Comparison of ENCODE assay signal across 8 cellular contexts in the genomic region with DNA sequence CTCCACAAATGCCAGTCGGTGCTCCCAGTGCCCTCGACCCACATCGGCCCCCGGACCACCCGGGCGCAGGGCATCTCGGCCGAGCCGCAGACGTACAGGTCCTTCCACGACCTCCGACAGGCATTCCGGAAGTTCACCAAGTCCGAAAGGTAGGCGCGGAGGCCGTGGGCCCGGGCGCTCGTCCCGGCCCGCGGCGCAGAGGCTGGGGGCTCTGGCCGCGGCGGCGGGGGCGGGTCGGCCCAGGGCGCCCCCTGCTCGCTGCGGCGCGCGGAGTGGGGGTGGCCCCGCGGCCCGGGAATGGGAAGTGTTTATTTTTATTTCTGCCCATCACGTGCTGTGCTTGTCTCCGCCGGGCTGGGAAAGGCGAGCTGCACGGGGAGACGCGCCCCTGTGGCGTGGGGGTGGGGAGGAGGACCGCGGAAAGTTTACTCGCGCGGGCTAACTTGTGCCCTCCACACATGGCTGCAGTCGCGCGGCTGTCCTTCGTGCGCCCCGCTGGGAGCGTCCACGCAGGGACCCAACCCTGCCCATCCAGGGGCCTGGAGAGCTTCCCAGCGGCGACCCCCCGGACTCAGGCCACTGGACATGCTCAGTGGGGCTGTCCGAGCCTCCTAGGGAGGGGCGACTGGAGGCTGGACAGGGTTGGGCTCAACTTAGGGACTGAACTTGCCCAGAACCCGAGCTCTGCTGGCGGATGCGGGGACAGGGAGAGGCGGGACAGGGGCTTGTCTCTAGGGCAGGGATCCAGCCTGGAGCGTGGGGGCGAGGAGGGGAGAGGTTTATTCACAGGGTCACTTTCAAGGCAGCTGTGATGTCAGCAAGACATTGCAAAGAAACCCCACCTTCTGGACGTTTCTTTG.
DNase-seq lines count a peak whose midpoint lies in the region; ATAC-seq and TF ChIP-seq lines count a peak whose summit lies in the region.

No MANE protein-coding gene starts in this region.

- H3K4me1 Mint-ChIP-seq in progenitor cell of endocrine pancreas (ENCODE audit: low read depth) = peaks cover 20% of the 10 kb centered on the region

- H3F3A ChIP-seq in GM23248 (ENCODE audit: insufficient read depth) = peaks cover 48% of the 10 kb centered on the region

- peak overlapping the region; percentile 95 for H3K27ac Mint-ChIP-seq in progenitor cell of endocrine pancreas

- peak overlapping the region; percentile 99 for H3K27ac ChIP-seq in GM23248
- no peak overlapping the region for H3K27ac ChIP-seq in RWPE1

- H3K4me3 Mint-ChIP-seq in progenitor cell of endocrine pancreas (ENCODE audit: low read depth) = peak overlapping the region; percentile 92

- H3K27me3 Mint-ChIP-seq in progenitor cell of endocrine pancreas = peaks cover 19% of the 10 kb centered on the region

- ATAC-seq in GM19324 (IDR thresholded peaks at IDR 0.05; ENCODE audit: low FRiP score, unreplicated experiment) = no peak
- no peak for ATAC-seq in HG02938 (IDR thresholded peaks at IDR 0.05; ENCODE audit: unreplicated experiment)
- ATAC-seq in GM19455 (IDR thresholded peaks at IDR 0.05; ENCODE audit: unreplicated experiment) = no peak

- H3K9me2 ChIP-seq in GM23248 (ENCODE audit: insufficient read depth) = no peaks in the 10 kb centered on the region

- POLR2A ChIA-PET in RWPE1 (lab: Yijun Ruan, JAX; ENCODE audit: low non-redundant PET) = no interaction called here

- H3K36me3 Mint-ChIP-seq in progenitor cell of endocrine pancreas (ENCODE audit: insufficient read depth) = no peaks in the 10 kb centered on the region

- 1 to 2% methylated on average over 49 to 63 of the region's 72 CpGs for WGBS in GM23248 (ENCODE audit: low coverage in 1 of 2, low lambda C conversion rate in 2 of 2, missing lambda C conversion rate in 2 of 2), 2 experiments

- H3K4me3 ChIP-seq in GM23248 = peak overlapping the region; percentile 95

- H3K9me3 ChIP-seq in GM23248 (ENCODE audit: low read depth) = no peaks in the 10 kb centered on the region

- peak; percentile 79 for DNase-seq in GM23248
- DNase-seq in activated T-cell treated with anti-CD3 and anti-CD28 coated beads, Interleukin-2, amount 50 U/mL, for 48 hours = peak; percentile 17
- DNase-seq in cardiac septum (ENCODE audit: low spot score) = peak; percentile 80
- DNase-seq in progenitor cell of endocrine pancreas (ENCODE audit: low spot score, unreplicated experiment) = peak; percentile 14
- DNase-seq in RWPE1 (ENCODE audit: low spot score) = no peak

- H3K4me2 ChIP-seq in GM23248 (ENCODE audit: unreplicated experiment) = peak overlapping the region; percentile 99

- in situ Hi-C loops in GM23248 (cut with MboI) = no loop called here

- CTCF ChIA-PET in RWPE1 (lab: Yijun Ruan, JAX) = interaction anchor here (0.6 to 0.7 kb wide), 2 partner anchors 276 to 616 kb away, joined by 3 to 4 read pairs; no protein-coding TSS in a partner anchor

- intact Hi-C loops in cardiac septum (cut with DNase I) = loop anchor here (5.0 to 10.0 kb wide), 2 partner anchors 703 to 1226 kb away; partner anchors contain the start of gene CSTF2T

- no peak for TF ChIP-seq CTCF in progenitor cell of endocrine pancreas (IDR thresholded peaks at IDR 0.05; ENCODE audit: unreplicated experiment)
- TF ChIP-seq CTCF in RWPE1 (conservative IDR thresholded peaks at IDR 0.05; ENCODE audit: low read depth) = no peak

- no peaks in the 10 kb centered on the region for H3K27me3 ChIP-seq in GM23248 (replicated peaks; ENCODE audit: insufficient read depth)

- peaks cover 47% of the 10 kb centered on the region for H3K79me2 ChIP-seq in GM23248 (ENCODE audit: insufficient read depth)

- H3K9ac ChIP-seq in GM23248 = peak overlapping the region; percentile 98

- H4K20me1 ChIP-seq in GM23248 (ENCODE audit: insufficient read depth) = no peaks in the 10 kb centered on the region

- peaks cover 45% of the 10 kb centered on the region for H3K4me1 ChIP-seq in GM23248 (ENCODE audit: insufficient read depth)

- H2AFZ ChIP-seq in GM23248 = peak overlapping the region; percentile 71

- H3K9me3 Mint-ChIP-seq in progenitor cell of endocrine pancreas (ENCODE audit: low read depth) = no peaks in the 10 kb centered on the region

- H3K36me3 ChIP-seq in GM23248 (ENCODE audit: low read depth) = no peaks in the 10 kb centered on the region
